ENCODE assay signal across 8 cellular contexts in genomic region chr1:39609618-39610331, GRCh38. TPM values are rescaled to one million over a fixed set of nuclear protein-coding genes. Genes with fewer than 3 reads are reported as not detected.
DNase-seq lines count a peak whose midpoint lies in the region; ATAC-seq and TF ChIP-seq lines count a peak whose summit lies in the region.

No MANE protein-coding gene starts in this region.

- DNase-seq in NAMALWA (ENCODE audit: low spot score) (peak; percentile 84), OCI-M2 (lab: John Stamatoyannopoulos, UW; ENCODE audit: unreplicated experiment) (no peak)
- peak; percentile 60 to 67 (median 64) for DNase-seq in activated CD4-positive, CD25-positive, alpha-beta regulatory T cell (lab: John Stamatoyannopoulos, UW)
- DNase-seq in central memory CD8-positive, alpha-beta T cell (ENCODE audit: low spot score in 2 of 2): peak; percentile 40 to 72
- peak; percentile 65 for DNase-seq in stimulated activated CD8-positive, alpha-beta memory T cell treated with anti-CD3 and anti-CD28 coated beads, Interleukin-15, amount 100 ng/mL, for 24 hours (ENCODE audit: low read depth)

- H3K9me3 Mint-ChIP-seq in central memory CD8-positive, alpha-beta T cell: no peaks in the 10 kb centered on the region

- TF ChIP-seq CTCF in GM12875 (IDR thresholded peaks at IDR 0.05; ENCODE audit: borderline replicate concordance, insufficient read depth, low read depth, low read length): peak; percentile 94
- TF ChIP-seq CTCF in liver (IDR thresholded peaks at IDR 0.05; ENCODE audit: low read depth, low read length, missing input control): peak; percentile 51

- 25% methylated on average over 42 of the region's 42 CpGs for WGBS in liver

- peaks cover 10% of the 10 kb centered on the region for H3K27me3 Mint-ChIP-seq in central memory CD8-positive, alpha-beta T cell

- TF ChIP-seq RAD21 in liver (IDR thresholded peaks at IDR 0.05): peak in 1 of 2 donors; percentile 75

- no peaks in the 10 kb centered on the region for H3K36me3 ChIP-seq in liver (ENCODE audit: control insufficient read depth in 4 of 4, insufficient read depth in 3 of 4, low read depth in 1 of 4, low read length in 3 of 4)

- no peak overlapping the region for H3K4me3 Mint-ChIP-seq in central memory CD8-positive, alpha-beta T cell

- no peak overlapping the region for H3K27ac ChIP-seq in liver (ENCODE audit: low read depth in 1 of 2, low read length in 2 of 2)

- H3K36me3 Mint-ChIP-seq in central memory CD8-positive, alpha-beta T cell (ENCODE audit: insufficient read depth): peaks cover 1% of the 10 kb centered on the region

- H3K27me3 ChIP-seq in liver (ENCODE audit: control insufficient read depth in 4 of 4, insufficient read depth in 4 of 4, low read length in 3 of 4): no peaks in the 10 kb centered on the region

- H3K4me3 ChIP-seq in GM12875 (ENCODE audit: low read depth, low read length): no peak overlapping the region
- no peak overlapping the region for H3K4me3 ChIP-seq in liver (ENCODE audit: low read depth in 1 of 3, low read length in 3 of 3)

- H3K9ac ChIP-seq in liver (ENCODE audit: low read depth in 1 of 2, low read length in 2 of 2): no peak overlapping the region

- peaks cover 9% of the 10 kb centered on the region for H3K4me1 Mint-ChIP-seq in central memory CD8-positive, alpha-beta T cell

- H3K4me1 ChIP-seq in liver (ENCODE audit: control insufficient read depth in 4 of 4, insufficient read depth in 4 of 4, low read length in 3 of 4): peaks cover 0 to 6% (median 0%) of the 10 kb centered on the region in 4 donors

- H3K9me3 ChIP-seq in liver (ENCODE audit: control insufficient read depth in 4 of 4, low read length in 3 of 4): no peaks in the 10 kb centered on the region

- peak; percentile 65 for ATAC-seq in central memory CD8-positive, alpha-beta T cell (replicated peaks; ENCODE audit: extremely low read depth, poor library complexity, severe bottlenecking)
- ATAC-seq in HG03439 (IDR thresholded peaks at IDR 0.05; ENCODE audit: unreplicated experiment): no peak

- no peak overlapping the region for H3K27ac Mint-ChIP-seq in central memory CD8-positive, alpha-beta T cell (ENCODE audit: low read depth)

TF ChIP-seq in liver, 16 proteins besides CTCF, POLR2A, EP300 and RAD21:
- TF ChIP-seq MAX (IDR thresholded peaks at IDR 0.05) (no peak), SP1 (IDR thresholded peaks at IDR 0.05) (no peak), HNF4A (conservative IDR thresholded peaks at IDR 0.05) (no peak), YY1 (IDR thresholded peaks at IDR 0.05) (no peak), EGR1 (IDR thresholded peaks at IDR 0.05; ENCODE audit: low read depth in 2 of 2) (no peak)
TF ChIP-seq in liver: peak in this region for 0.

RNA-seq across cellular contexts. Expression of gene HEYL, which starts 29.7 kb away (rescaled TPM):
- total RNA-seq in liver: 1 to 10 TPM in 1 of 2 donors, under 1 TPM in 1; 0.61 to 1.7 TPM
- 1 to 10 TPM; 1.1 to 1.3 TPM for polyA plus RNA-seq in liver

RNA-seq across cellular contexts. Expression of gene PABPC4, which starts 33.2 kb away (rescaled TPM):
- total RNA-seq in liver: 10 to 100 TPM; 92.1 to 92.9 TPM
- 10 to 100 TPM; 48.7 to 59.9 TPM for polyA plus RNA-seq in liver
